ENCODE assay signal across 2 cellular contexts in genomic region chr6:22290045-22290444, GRCh38.
TF ChIP-seq lines count a peak whose summit lies in the region.

No MANE protein-coding gene starts in this region.

TF ChIP-seq in GM23338, 12 proteins besides CTCF, POLR2A, EP300 and RAD21 (continued from another document):
- TF ChIP-seq REST (IDR thresholded peaks at IDR 0.05; ENCODE audit: unreplicated experiment) (no peak), STAT1 (IDR thresholded peaks at IDR 0.05; ENCODE audit: unreplicated experiment) (no peak), JUNB (IDR thresholded peaks at IDR 0.05; ENCODE audit: unreplicated experiment) (no peak), ZNF114 (CRISPR knock-in tag; IDR thresholded peaks at IDR 0.05) (no peak), POLR2AphosphoS5 (IDR thresholded peaks at IDR 0.05; ENCODE audit: low read depth) (no peak), EZH2phosphoT487 (IDR thresholded peaks at IDR 0.05; ENCODE audit: unreplicated experiment) (no peak), ZNF331 (CRISPR knock-in tag; IDR thresholded peaks at IDR 0.05; ENCODE audit: low read depth) (no peak), ETS1 (IDR thresholded peaks at IDR 0.05) (no peak)

TF ChIP-seq in WTC11, 78 proteins besides CTCF, POLR2A, EP300 and RAD21 (continued from another document):
- TF ChIP-seq HMGXB4 (CRISPR knock-in tag; IDR thresholded peaks at IDR 0.05) (no peak), PRDM15 (CRISPR knock-in tag; IDR thresholded peaks at IDR 0.05) (no peak), GRHL2 (CRISPR knock-in tag; IDR thresholded peaks at IDR 0.05; ENCODE audit: insufficient replicate concordance, severe bottlenecking) (no peak), E2F4 (CRISPR knock-in tag; IDR thresholded peaks at IDR 0.05; ENCODE audit: borderline replicate concordance, low read depth) (no peak), ZNF425 (CRISPR knock-in tag; conservative IDR thresholded peaks at IDR 0.05) (no peak)
